ENCODE assay signal across 6 cellular contexts in genomic region chr16:426115-426905, GRCh38. TPM values are rescaled to one million over a fixed set of nuclear protein-coding genes. Genes with fewer than 3 reads are reported as not detected.
DNase-seq lines count a peak whose midpoint lies in the region; ATAC-seq and TF ChIP-seq lines count a peak whose summit lies in the region.

No MANE protein-coding gene starts in this region.

- H3K4me1 Mint-ChIP-seq in glutamatergic neuron (ENCODE audit: low read depth, unreplicated experiment) = peaks cover 26% of the 10 kb centered on the region

- H4K20me1 ChIP-seq in OCI-LY7 (ENCODE audit: insufficient read depth, low read length) = peaks cover 12% of the 10 kb centered on the region

- peaks cover 22% of the 10 kb centered on the region for H3K4me1 ChIP-seq in OCI-LY7 (ENCODE audit: insufficient read depth, low read length, poor library complexity, severe bottlenecking)

- no peaks in the 10 kb centered on the region for H3K9me2 ChIP-seq in OCI-LY7 (ENCODE audit: insufficient read depth, low read length)

- H3K4me3 ChIP-seq in OCI-LY7 (ENCODE audit: low read depth, low read length, poor library complexity, severe bottlenecking) = peak overlapping the region; percentile 90

- no peaks in the 10 kb centered on the region for H3K9me3 ChIP-seq in OCI-LY7 (ENCODE audit: low read length)

- intact Hi-C loops in OCI-LY7 (cut with micrococcal nuclease; ENCODE audit: unreplicated experiment) = no loop called here

- no peak overlapping the region for H2AFZ ChIP-seq in OCI-LY7 (ENCODE audit: low read length)

- peaks cover 3% of the 10 kb centered on the region; the same call in 1 of the 2 replicates for H3K36me3 ChIP-seq in OCI-LY7 (ENCODE audit: insufficient read depth, low read length)

- DNase-seq in OCI-LY7 (ENCODE audit: low spot score) (peak; percentile 19), glutamatergic neuron (peak; percentile 52), HuH-7 (ENCODE audit: low spot score) (no peak), NCI-H2171 (lab: John Stamatoyannopoulos, UW) (no peak)

- TF ChIP-seq CTCF in OCI-LY7 (conservative IDR thresholded peaks at IDR 0.05; ENCODE audit: low read length) (no peak), glutamatergic neuron (IDR thresholded peaks at IDR 0.05; ENCODE audit: partially characterized antibody, unreplicated experiment) (no peak)

- ATAC-seq in GM19395 (IDR thresholded peaks at IDR 0.05; ENCODE audit: unreplicated experiment) = peak; percentile 10

- peaks cover 14% of the 10 kb centered on the region; the same call in 1 of the 2 replicates for H3K79me2 ChIP-seq in OCI-LY7 (ENCODE audit: insufficient read depth, low read depth, low read length)

- no TSS peak for BruUV-seq in OCI-LY7 (replicated peaks; lab: Mats Ljungman, UMichigan)

- peaks cover 15% of the 10 kb centered on the region for H3K27me3 Mint-ChIP-seq in glutamatergic neuron (ENCODE audit: unreplicated experiment)

- POLR2A ChIA-PET in OCI-LY7 (lab: Charles Lee) = no interaction called here

- H3K9me3 Mint-ChIP-seq in glutamatergic neuron (ENCODE audit: unreplicated experiment) = peaks cover 6% of the 10 kb centered on the region

- CTCF ChIA-PET in OCI-LY7 (lab: Charles Lee; ENCODE audit: unreplicated experiment) = no interaction called here

- H3K27ac Mint-ChIP-seq in glutamatergic neuron (ENCODE audit: unreplicated experiment) = peak overlapping the region; percentile 48

- H3K27ac ChIP-seq in OCI-LY7 (ENCODE audit: low read depth, low read length, poor library complexity, severe bottlenecking) = no peak overlapping the region
- peak overlapping the region; percentile 9 for H3K27ac ChIP-seq in temporal lobe (ENCODE audit: low read depth, low read length)

- H3K4me3 Mint-ChIP-seq in glutamatergic neuron (ENCODE audit: unreplicated experiment) = peak overlapping the region; percentile 83

- H3K4me2 ChIP-seq in OCI-LY7 (ENCODE audit: low read length) = peak overlapping the region; percentile 87

- no peaks in the 10 kb centered on the region for H3K36me3 Mint-ChIP-seq in glutamatergic neuron (ENCODE audit: unreplicated experiment)

RNA-seq across cellular contexts. Expression of gene RAB11FIP3, which starts 0.9 kb away (rescaled TPM):
- total RNA-seq in OCI-LY7 (2014; rRNA removed; shearing (Covaris generic)) = 29.0 and 29.9 TPM in 2 replicates
- 47.5 and 51.2 TPM in 2 replicates for total RNA-seq in OCI-LY7 (2022)
- 103 TPM for total RNA-seq in glutamatergic neuron (ENCODE audit: unreplicated experiment)
- total RNA-seq in temporal lobe = 29.0 TPM

RNA-seq across cellular contexts. Expression of gene DECR2, which starts 24.6 kb away (rescaled TPM):
- 7.5 and 8.0 TPM in 2 replicates for total RNA-seq in OCI-LY7 (2014; rRNA removed; shearing (Covaris generic))
- total RNA-seq in OCI-LY7 (2022) = 14.4 and 15.9 TPM in 2 replicates
- 26.2 TPM for total RNA-seq in glutamatergic neuron (ENCODE audit: unreplicated experiment)
- total RNA-seq in temporal lobe = 7.9 TPM

RNA-seq across cellular contexts. Expression of gene NME4, which starts 29.3 kb away (rescaled TPM):
- total RNA-seq in OCI-LY7 (2014; rRNA removed; shearing (Covaris generic)) = 25.0 and 28.3 TPM in 2 replicates
- 24.3 and 25.0 TPM in 2 replicates for total RNA-seq in OCI-LY7 (2022)
- 82.6 TPM for total RNA-seq in glutamatergic neuron (ENCODE audit: unreplicated experiment)
- 11.6 TPM for total RNA-seq in temporal lobe

RNA-seq across cellular contexts. Expression of gene PGAP6, which starts 44.5 kb away (rescaled TPM):
- total RNA-seq in OCI-LY7 (2014; rRNA removed; shearing (Covaris generic)) = 40.1 and 50.6 TPM in 2 replicates
- total RNA-seq in OCI-LY7 (2022) (34.3 and 41.2 TPM in 2 replicates), glutamatergic neuron (ENCODE audit: unreplicated experiment) (54.5 TPM), temporal lobe (14.8 TPM)

RNA-seq across cellular contexts. Expression of gene MRPL28, which starts 56.0 kb away (rescaled TPM):
- total RNA-seq in OCI-LY7 (2014; rRNA removed; shearing (Covaris generic)) = 113 and 134 TPM in 2 replicates
- 78.1 and 84.6 TPM in 2 replicates for total RNA-seq in OCI-LY7 (2022)
- 69.6 TPM for total RNA-seq in glutamatergic neuron (ENCODE audit: unreplicated experiment)
- total RNA-seq in temporal lobe = 26.8 TPM

Comparison
In these comparisons a context has a peak if more than half of its experiments do, and no peak if none do; other contexts are left out.
1. DNase-seq: peak in OCI-LY7 (single experiment) and glutamatergic neuron (single experiment); none in HuH-7 (single experiment) and NCI-H2171 (single experiment).